1 cellular context compared by ENCODE assay signal in the genomic region with DNA sequence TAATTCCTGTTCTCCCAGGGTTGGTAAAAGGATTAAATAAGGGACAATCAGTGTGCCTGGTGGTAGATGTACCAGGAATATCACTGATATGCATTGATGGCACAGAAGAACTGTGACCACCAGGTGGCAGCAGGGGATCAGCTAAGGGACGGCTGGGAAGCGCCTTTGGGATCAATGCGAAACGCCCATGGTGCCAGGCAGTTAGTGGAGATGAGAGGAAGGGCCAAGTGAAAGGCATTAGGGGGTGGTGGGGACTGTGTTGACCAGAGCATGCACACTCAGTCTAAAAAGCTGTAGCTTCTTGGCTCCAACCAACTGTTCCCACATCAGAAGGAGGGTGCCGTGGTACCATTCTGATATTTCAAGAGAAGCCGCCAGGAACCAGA.
TF ChIP-seq lines count a peak whose summit lies in the region.

No MANE protein-coding gene starts in this region.

TF ChIP-seq in HepG2, 621 proteins besides CTCF, POLR2A, EP300 and RAD21 (continued from another document):
- TF ChIP-seq MYC (CRISPR knock-in tag; IDR thresholded peaks at IDR 0.05; ENCODE audit: borderline replicate concordance) (no peak), ZNF614 (CRISPR knock-in tag; IDR thresholded peaks at IDR 0.05; ENCODE audit: borderline replicate concordance) (0 out of 2 replicates have a peak, but pooled peaks have one; percentile 49), SOX13 (IDR thresholded peaks at IDR 0.05) (no peak), SOX13 (CRISPR knock-in tag; conservative IDR thresholded peaks at IDR 0.05 in 1 of 2, IDR thresholded peaks at IDR 0.05 in 1 of 2) (no peak), ONECUT2 (CRISPR knock-in tag; IDR thresholded peaks at IDR 0.05) (0 out of 2 replicates have a peak, but pooled peaks have one; percentile 15), RXRB (CRISPR knock-in tag; IDR thresholded peaks at IDR 0.05; ENCODE audit: borderline replicate concordance) (0 out of 2 replicates have a peak, but pooled peaks have one; percentile 25), GATAD1 (CRISPR knock-in tag; IDR thresholded peaks at IDR 0.05) (0 out of 2 replicates have a peak, but pooled peaks have one; percentile 19), FOXA3 (CRISPR knock-in tag; IDR thresholded peaks at IDR 0.05) (0 out of 2 replicates have a peak, but pooled peaks have one; percentile 28), CEBPG (CRISPR knock-in tag; IDR thresholded peaks at IDR 0.05) (0 out of 2 replicates have a peak, but pooled peaks have one; percentile 6), KDM2A (CRISPR knock-in tag; IDR thresholded peaks at IDR 0.05; ENCODE audit: borderline replicate concordance, low read depth) (0 out of 2 replicates have a peak, but pooled peaks have one; percentile 27)
